In genomic region chr17:48313096-48313495, GRCh38 we compare ENCODE assay signal across 26 cellular contexts.
"Had no signal": no experiment of that assay in that cellular context is flagged by ENCODE, and none has a peak within 500 bp of the region (broad histone marks: within the 10 kb centered on the region; RNA-seq: fewer than 3 reads in every experiment).

No MANE protein-coding gene starts in this region.

- H3K4me2 ChIP-seq: PC-9 had no signal

- H2AFZ ChIP-seq: PC-9 had no signal

- H3K4me3 ChIP-seq: cardiac muscle cell, PC-9 had no signal

- H3K27ac Mint-ChIP-seq: activated B cell treated with CpG ODN at 0.5 μM for 24 hours; activated CD4-positive, alpha-beta T cell treated with anti-CD3 and anti-CD28 coated beads, Interleukin-2, amount 10 ng/mL, durations not matched to agents 24 days and 14 days; activated naive CD4-positive, alpha-beta T cell treated with anti-CD3 and anti-CD28 coated beads, Interleukin-2, amount 10 ng/mL, durations not matched to agents 7 days and 5 days; activated naive CD8-positive, alpha-beta T cell treated with anti-CD3 and anti-CD28 coated beads for 36 hours; activated T-helper 2 cell treated with anti-CD3 and anti-CD28 coated beads, Interferon-gamma antibody, Interleukin-2, Interleukin-4, amounts not matched to agents 10 μg/mL and 5 μg/mL and 100 μg/mL, durations not matched to agents 14 hours and 24 hours and 36 hours; T-helper 1 cell treated with Interleukin-12 subunit alpha and Interleukin-12 subunit beta and Interleukin-4 antibody, amounts not matched to agents 30 μg/mL and 1 μg/mL, for 36 hours had no signal

- H3K4me3 Mint-ChIP-seq: activated B cell treated with CpG ODN at 0.5 μM for 24 hours; activated CD4-positive, alpha-beta T cell treated with anti-CD3 and anti-CD28 coated beads, Interleukin-2, amount 10 ng/mL, durations not matched to agents 24 days and 14 days; activated naive CD4-positive, alpha-beta T cell treated with anti-CD3 and anti-CD28 coated beads, Interleukin-2, amount 10 ng/mL, durations not matched to agents 7 days and 5 days; activated naive CD8-positive, alpha-beta T cell treated with anti-CD3 and anti-CD28 coated beads for 36 hours; T-helper 1 cell treated with Interleukin-12 subunit alpha and Interleukin-12 subunit beta and Interleukin-4 antibody, amounts not matched to agents 30 μg/mL and 1 μg/mL, for 36 hours had no signal

- H3K9me3 Mint-ChIP-seq: activated B cell treated with CpG ODN at 0.5 μM for 24 hours; activated CD4-positive, alpha-beta T cell treated with anti-CD3 and anti-CD28 coated beads, Interleukin-2, amount 10 ng/mL, durations not matched to agents 24 days and 14 days; activated naive CD4-positive, alpha-beta T cell treated with anti-CD3 and anti-CD28 coated beads, Interleukin-2, amount 10 ng/mL, durations not matched to agents 7 days and 5 days; activated naive CD8-positive, alpha-beta T cell treated with anti-CD3 and anti-CD28 coated beads for 36 hours; activated T-helper 2 cell treated with anti-CD3 and anti-CD28 coated beads, Interferon-gamma antibody, Interleukin-2, Interleukin-4, amounts not matched to agents 10 μg/mL and 5 μg/mL and 100 μg/mL, durations not matched to agents 14 hours and 24 hours and 36 hours; T-helper 1 cell treated with Interleukin-12 subunit alpha and Interleukin-12 subunit beta and Interleukin-4 antibody, amounts not matched to agents 30 μg/mL and 1 μg/mL, for 36 hours had no signal

- DNase-seq: activated B cell treated with CpG ODN at 0.5 μM for 24 hours; activated CD4-positive, alpha-beta T cell treated with anti-CD3 and anti-CD28 coated beads for 1 hour; activated CD4-positive, alpha-beta T cell treated with anti-CD3 and anti-CD28 coated beads, Interleukin-2, amount 10 ng/mL, durations not matched to agents 24 days and 14 days; activated CD4-positive, alpha-beta T cell treated with anti-CD3 and anti-CD28 coated beads, Interleukin-2, amount 50 U/mL, for 48 hours; activated CD8-positive, alpha-beta memory T cell treated with anti-CD3 and anti-CD28 coated beads for 24 hours; activated gamma-delta T cell treated with Interleukin-2 at 50 U/mL for 16 hours; activated naive CD4-positive, alpha-beta T cell treated with anti-CD3 and anti-CD28 coated beads, Interleukin-2, amount 10 ng/mL, durations not matched to agents 7 days and 5 days; activated naive CD8-positive, alpha-beta T cell treated with anti-CD3 and anti-CD28 coated beads for 36 hours; activated T-cell treated with anti-CD3 and anti-CD28 coated beads, Interleukin-2, amount 50 U/mL, for 48 hours; brain microvascular endothelial cell; Karpas-422; MV-4-11; NCI-H1092 treated with DMSO at 0.1 percent for 48 hours; NCI-H1417 treated with DMSO at 0.1 percent for 48 hours; NCI-H1694 treated with DMSO at 0.1 percent for 48 hours; NCI-H2029 treated with DMSO at 0.1 percent for 48 hours; NCI-H345; NCI-H510A; NCI-H82; NK-92 treated with Interleukin-12 subunit alpha and Interleukin-12 subunit beta, amount 100 ng/mL, for 24 hours; PC-9; SHP77 treated with DMSO at 0.1 percent for 48 hours; T-helper 9 cell had no signal

- H3K27me3 Mint-ChIP-seq: activated B cell treated with CpG ODN at 0.5 μM for 24 hours; activated CD4-positive, alpha-beta T cell treated with anti-CD3 and anti-CD28 coated beads, Interleukin-2, amount 10 ng/mL, durations not matched to agents 24 days and 14 days; activated naive CD4-positive, alpha-beta T cell treated with anti-CD3 and anti-CD28 coated beads, Interleukin-2, amount 10 ng/mL, durations not matched to agents 7 days and 5 days; activated naive CD8-positive, alpha-beta T cell treated with anti-CD3 and anti-CD28 coated beads for 36 hours had no signal

- H3K36me3 ChIP-seq: brain microvascular endothelial cell, cardiac muscle cell had no signal

- H3K27ac ChIP-seq: brain microvascular endothelial cell, cardiac muscle cell, PC-9 had no signal
